In genomic region chr1:173742203-173742886, GRCh38 we compare ENCODE assay signal across 38 cellular contexts.
"Had no signal": no experiment of that assay in that cellular context is flagged by ENCODE, and none has a peak within 500 bp of the region (broad histone marks: within the 10 kb centered on the region; RNA-seq: fewer than 3 reads in every experiment).

No MANE protein-coding gene starts in this region.

- H3K9me3 Mint-ChIP-seq: activated B cell treated with CpG ODN at 0.5 μM for 24 hours; activated CD4-positive, alpha-beta memory T cell treated with anti-CD3 and anti-CD28 coated beads for 36 hours; activated CD4-positive, alpha-beta T cell treated with anti-CD3 and anti-CD28 coated beads, Interleukin-2, amount 10 ng/mL, durations not matched to agents 24 days and 14 days; activated T-cell treated with anti-CD3 and anti-CD28 coated beads, Interleukin-2, amount 50 U/mL, for 72 hours; activated T-helper 1 cell treated with anti-CD3 and anti-CD28 coated beads, Interleukin-12 subunit alpha, Interleukin-12 subunit beta, Interleukin-2, Interleukin-4 antibody, amounts not matched to agents 30 ng/mL and 10 ng/mL and 1 ng/mL, durations not matched to agents 14 hours and 24 hours and 36 hours; activated T-helper 17 cell treated with anti-CD3 and anti-CD28 coated beads, Interleukin-2, amount 50 U/mL, for 72 hours; central memory CD8-positive, alpha-beta T cell; T-helper 1 cell treated with Interleukin-12 subunit alpha and Interleukin-12 subunit beta and Interleukin-4 antibody, amounts not matched to agents 30 μg/mL and 1 μg/mL, for 36 hours; T-helper 2 cell treated with Interferon-gamma antibody and Interleukin-4, amounts not matched to agents 5 μg/mL and 100 μg/mL, for 36 hours had no signal

- H3K27me3 ChIP-seq: adrenal gland, cardiac muscle cell had no signal

- ATAC-seq: activated CD8-positive, alpha-beta T cell treated with anti-CD3 and anti-CD28 coated beads for 36 hours; activated naive CD4-positive, alpha-beta T cell treated with anti-CD3 and anti-CD28 coated beads, Interleukin-2, amount 50 U/mL, for 72 hours; activated T-cell treated with anti-CD3 and anti-CD28 coated beads, Interleukin-2, amount 50 U/mL, for 4 hours; activated T-cell treated with anti-CD3 and anti-CD28 coated beads, Interleukin-2, amount 50 U/mL, for 72 hours; activated T-helper 17 cell treated with anti-CD3 and anti-CD28 coated beads, Interleukin-2, amount 50 U/mL, for 72 hours had no signal

- DNase-seq: activated B cell treated with CpG ODN at 0.5 μM for 24 hours; activated CD4-positive, alpha-beta memory T cell treated with anti-CD3 and anti-CD28 coated beads for 36 hours; activated CD4-positive, alpha-beta T cell treated with anti-CD3 and anti-CD28 coated beads for 4 hours; activated CD4-positive, alpha-beta T cell treated with anti-CD3 and anti-CD28 coated beads, Interleukin-2, amount 10 ng/mL, durations not matched to agents 24 days and 14 days; activated CD4-positive, alpha-beta T cell treated with anti-CD3 and anti-CD28 coated beads, Interleukin-2, amount 50 U/mL, for 1 hour; activated CD4-positive, alpha-beta T cell treated with anti-CD3 and anti-CD28 coated beads, Interleukin-2, amount 50 U/mL, for 4 hours; activated CD4-positive, CD25-positive, alpha-beta regulatory T cell treated with anti-CD3 and anti-CD28 coated beads, Interleukin-2, amount 50 U/mL, for 72 hours; activated CD8-positive, alpha-beta memory T cell treated with anti-CD3 and anti-CD28 coated beads, Interleukin-2, amount 50 U/mL, for 4 hours; activated CD8-positive, alpha-beta T cell treated with anti-CD3 and anti-CD28 coated beads for 36 hours; activated effector memory CD4-positive, alpha-beta T cell treated with anti-CD3 and anti-CD28 coated beads, Interleukin-2, amount 50 U/mL, for 16 hours; activated gamma-delta T cell treated with Interleukin-2 at 50 U/mL for 16 hours; activated naive CD4-positive, alpha-beta T cell; activated naive CD4-positive, alpha-beta T cell treated with anti-CD3 and anti-CD28 coated beads for 36 hours; activated naive CD4-positive, alpha-beta T cell treated with anti-CD3 and anti-CD28 coated beads, Interleukin-2, amount 50 U/mL, for 16 hours; activated naive CD8-positive, alpha-beta T cell treated with anti-CD3 and anti-CD28 coated beads for 36 hours; activated T-cell treated with anti-CD3 and anti-CD28 coated beads for 4 hours; activated T-cell treated with anti-CD3 and anti-CD28 coated beads, Interleukin-2, amount 50 U/mL, for 1 hour; activated T-cell treated with anti-CD3 and anti-CD28 coated beads, Interleukin-2, amount 50 U/mL, for 4 hours; activated T-cell treated with anti-CD3 and anti-CD28 coated beads, Interleukin-2, amount 50 U/mL, for 72 hours; adrenal gland; amniotic stem cell; aorta; caudate nucleus; cerebellar nuclear complex; T-helper 1 cell; T-helper 2 cell; T-helper 9 cell had no signal

- H3K4me1 Mint-ChIP-seq: brain had no signal

- H3K4me1 ChIP-seq: adrenal gland had no signal

- H3K27ac ChIP-seq: adrenal gland, cardiac muscle cell, VCaP had no signal

- H3K4me3 ChIP-seq: adrenal gland, cardiac muscle cell had no signal

- H3K27ac Mint-ChIP-seq: activated B cell treated with CpG ODN at 0.5 μM for 24 hours; activated CD4-positive, alpha-beta memory T cell treated with anti-CD3 and anti-CD28 coated beads for 36 hours; activated CD4-positive, alpha-beta T cell treated with anti-CD3 and anti-CD28 coated beads, Interleukin-2, amount 10 ng/mL, durations not matched to agents 24 days and 14 days; activated CD8-positive, alpha-beta T cell treated with anti-CD3 and anti-CD28 coated beads for 36 hours; activated naive CD4-positive, alpha-beta T cell treated with anti-CD3 and anti-CD28 coated beads for 36 hours; activated naive CD4-positive, alpha-beta T cell treated with anti-CD3 and anti-CD28 coated beads, Interleukin-2, amount 50 U/mL, for 72 hours; activated naive CD8-positive, alpha-beta T cell treated with anti-CD3 and anti-CD28 coated beads for 36 hours; activated T-cell treated with anti-CD3 and anti-CD28 coated beads, Interleukin-2, amount 50 U/mL, for 72 hours; activated T-helper 1 cell treated with anti-CD3 and anti-CD28 coated beads, Interleukin-12 subunit alpha, Interleukin-12 subunit beta, Interleukin-2, Interleukin-4 antibody, amounts not matched to agents 30 ng/mL and 10 ng/mL and 1 ng/mL, durations not matched to agents 14 hours and 24 hours and 36 hours; activated T-helper 17 cell treated with anti-CD3 and anti-CD28 coated beads, Interleukin-2, amount 50 U/mL, for 72 hours; brain; T-helper 1 cell treated with Interleukin-12 subunit alpha and Interleukin-12 subunit beta and Interleukin-4 antibody, amounts not matched to agents 30 μg/mL and 1 μg/mL, for 36 hours; T-helper 2 cell treated with Interferon-gamma antibody and Interleukin-4, amounts not matched to agents 5 μg/mL and 100 μg/mL, for 36 hours had no signal

- H3K9me3 ChIP-seq: adrenal gland had no signal

- H3K36me3 ChIP-seq: adrenal gland had no signal

- FAIRE-seq: astrocyte, bronchial epithelial cell had no signal

- H3K4me3 Mint-ChIP-seq: activated B cell treated with CpG ODN at 0.5 μM for 24 hours; activated CD4-positive, alpha-beta memory T cell treated with anti-CD3 and anti-CD28 coated beads for 36 hours; activated CD4-positive, alpha-beta T cell treated with anti-CD3 and anti-CD28 coated beads, Interleukin-2, amount 10 ng/mL, durations not matched to agents 24 days and 14 days; activated CD8-positive, alpha-beta T cell treated with anti-CD3 and anti-CD28 coated beads for 36 hours; activated naive CD4-positive, alpha-beta T cell treated with anti-CD3 and anti-CD28 coated beads for 36 hours; activated naive CD8-positive, alpha-beta T cell treated with anti-CD3 and anti-CD28 coated beads for 36 hours; activated T-cell treated with anti-CD3 and anti-CD28 coated beads, Interleukin-2, amount 50 U/mL, for 4 hours; activated T-cell treated with anti-CD3 and anti-CD28 coated beads, Interleukin-2, amount 50 U/mL, for 72 hours; activated T-helper 1 cell treated with anti-CD3 and anti-CD28 coated beads, Interleukin-12 subunit alpha, Interleukin-12 subunit beta, Interleukin-2, Interleukin-4 antibody, amounts not matched to agents 30 ng/mL and 10 ng/mL and 1 ng/mL, durations not matched to agents 14 hours and 24 hours and 36 hours; activated T-helper 17 cell treated with anti-CD3 and anti-CD28 coated beads, Interleukin-2, amount 50 U/mL, for 72 hours; brain; central memory CD8-positive, alpha-beta T cell; T-helper 1 cell treated with Interleukin-12 subunit alpha and Interleukin-12 subunit beta and Interleukin-4 antibody, amounts not matched to agents 30 μg/mL and 1 μg/mL, for 36 hours; T-helper 2 cell treated with Interferon-gamma antibody and Interleukin-4, amounts not matched to agents 5 μg/mL and 100 μg/mL, for 36 hours had no signal

- H3K27me3 Mint-ChIP-seq: activated B cell treated with CpG ODN at 0.5 μM for 24 hours; activated CD4-positive, alpha-beta memory T cell treated with anti-CD3 and anti-CD28 coated beads for 36 hours; activated CD4-positive, alpha-beta T cell treated with anti-CD3 and anti-CD28 coated beads, Interleukin-2, amount 10 ng/mL, durations not matched to agents 24 days and 14 days; activated CD8-positive, alpha-beta T cell treated with anti-CD3 and anti-CD28 coated beads for 36 hours; activated naive CD8-positive, alpha-beta T cell treated with anti-CD3 and anti-CD28 coated beads for 36 hours; activated T-helper 17 cell treated with anti-CD3 and anti-CD28 coated beads, Interleukin-2, amount 50 U/mL, for 72 hours; brain; central memory CD8-positive, alpha-beta T cell had no signal
